Comparison of ENCODE assay signal across 8 cellular contexts in genomic region chr5:127228540-127229184, GRCh38.
A peak's percentile ranks its signal among the peaks of the same experiment; 100 is the strongest.
DNase-seq lines count a peak whose midpoint lies in the region; ATAC-seq and TF ChIP-seq lines count a peak whose summit lies in the region.

No MANE protein-coding gene starts in this region.

- H3K4me1 ChIP-seq in RWPE2 (ENCODE audit: insufficient read depth, poor library complexity, severe bottlenecking) (peaks cover 4% of the 10 kb centered on the region), psoas muscle (peaks cover 2% of the 10 kb centered on the region), BE2C (no peaks in the 10 kb centered on the region)

- TF ChIP-seq CTCF in GM06990 (IDR thresholded peaks at IDR 0.05; ENCODE audit: insufficient read depth, low read length, poor library complexity, severe bottlenecking) (no peak), RWPE2 (IDR thresholded peaks at IDR 0.05; ENCODE audit: poor library complexity, severe bottlenecking) (no peak), fibroblast of the aortic adventitia (IDR thresholded peaks at IDR 0.05; ENCODE audit: insufficient read depth, low read length) (no peak), psoas muscle (IDR thresholded peaks at IDR 0.05) (no peak), BE2C (IDR thresholded peaks at IDR 0.05; ENCODE audit: low read depth, low read length) (no peak)

- no peaks in the 10 kb centered on the region for H3K36me3 ChIP-seq in GM06990 (ENCODE audit: control insufficient read depth, insufficient read depth, low read length)
- H3K36me3 ChIP-seq in RWPE2 (ENCODE audit: low read depth), result no peaks in the 10 kb centered on the region
- H3K36me3 ChIP-seq in psoas muscle (ENCODE audit: insufficient read depth in 1 of 2, low read depth in 1 of 2), result no peaks in the 10 kb centered on the region
- H3K36me3 ChIP-seq in BE2C, result no peaks in the 10 kb centered on the region

- intact Hi-C loops in psoas muscle (cut with DNase I), result no loop called here

- peak; percentile 3 for DNase-seq in GM06990 (ENCODE audit: extremely low read depth, insufficient read length)
- DNase-seq in RWPE2 (ENCODE audit: low spot score), result no peak
- DNase-seq in fibroblast of the aortic adventitia (ENCODE audit: low read depth), result no peak
- DNase-seq in psoas muscle, result no peak
- DNase-seq in ACHN, result no peak
- DNase-seq in KG1 (lab: John Stamatoyannopoulos, UW), result no peak
- DNase-seq in BE2C, result no peak

- in situ Hi-C loops in ACHN (cut with HindIII; ENCODE audit: low pct_ligation_motif_present, low pct_unique_long_range_greater_than_20kb, low sequenced_read_pairs), result no loop called here

- H3K4me3 ChIP-seq in GM06990 (replicated peaks; ENCODE audit: low read depth, low read length) (peak overlapping the region; percentile 72), RWPE2 (ENCODE audit: severe bottlenecking) (peak overlapping the region; percentile 37), fibroblast of the aortic adventitia (ENCODE audit: low read depth, low read length) (peak overlapping the region; percentile 64), psoas muscle (peak overlapping the region; percentile 73), BE2C (ENCODE audit: low read depth, low read length) (no peak overlapping the region)

- WGBS in psoas muscle, 3 donors, result 46 to 52% (median 48%) methylated on average over 18 of the region's 18 CpGs

- no peaks in the 10 kb centered on the region for H3K27me3 ChIP-seq in GM06990 (replicated peaks; ENCODE audit: control insufficient read depth, insufficient read depth, low read length)
- H3K27me3 ChIP-seq in RWPE2 (ENCODE audit: insufficient read depth, poor library complexity, severe bottlenecking), result no peaks in the 10 kb centered on the region
- peaks cover 0 to 11% (median 0%) of the 10 kb centered on the region in 3 donors for H3K27me3 ChIP-seq in psoas muscle (ENCODE audit: insufficient read depth in 3 of 3, low read length in 2 of 3)
- no peaks in the 10 kb centered on the region for H3K27me3 ChIP-seq in BE2C

- H3K27ac ChIP-seq in RWPE2 (ENCODE audit: poor library complexity, severe bottlenecking) (no peak overlapping the region), psoas muscle (no peak overlapping the region)

- H3K9me3 ChIP-seq in RWPE2 (ENCODE audit: severe bottlenecking) (no peaks in the 10 kb centered on the region), psoas muscle (no peaks in the 10 kb centered on the region), BE2C (no peaks in the 10 kb centered on the region)

- ATAC-seq in RWPE2 (ENCODE audit: low read depth) (peak; percentile 15; the same call in 2 of the 3 replicates), psoas muscle (peak; percentile 19 to 57 (median 48)), HG02763 (IDR thresholded peaks at IDR 0.05; ENCODE audit: unreplicated experiment) (no peak)
